In the genomic region with DNA sequence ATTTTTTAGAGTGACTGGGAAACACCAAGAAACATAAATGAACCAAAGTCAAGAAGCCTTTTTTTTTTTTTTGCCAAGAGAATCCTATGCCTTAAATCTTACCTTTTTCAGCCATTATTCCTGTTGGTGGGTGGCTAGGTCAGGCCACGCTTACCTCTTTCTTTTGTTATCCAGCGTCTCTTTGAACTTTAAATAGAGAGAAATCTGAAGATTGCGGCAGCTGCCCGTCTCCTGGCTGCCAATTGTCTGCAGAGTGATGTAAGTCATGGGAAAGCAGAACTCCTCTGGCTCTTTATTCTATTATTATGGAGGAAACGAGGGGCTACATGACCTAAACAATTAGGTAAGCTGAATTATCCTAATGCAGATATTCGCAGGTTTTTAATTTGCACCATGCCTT, we compare ENCODE assay signal across 33 cellular contexts. TPM values are rescaled to one million over a fixed set of nuclear protein-coding genes. Genes with fewer than 3 reads are reported as not detected.
"Had no signal": no experiment of that assay in that cellular context is flagged by ENCODE, and none has a peak within 500 bp of the region (broad histone marks: within the 10 kb centered on the region; RNA-seq: fewer than 3 reads in every experiment).

A gene (minus strand): TSS at position 166 of the 400 bp plus-strand sequence.

- H3K4me3 Mint-ChIP-seq: activated CD4-positive, alpha-beta memory T cell treated with anti-CD3 and anti-CD28 coated beads, Interleukin-2, amount 10 ng/mL, durations not matched to agents 7 days and 5 days; activated CD4-positive, alpha-beta T cell treated with anti-CD3 and anti-CD28 coated beads, Interleukin-2, amount 10 ng/mL, durations not matched to agents 7 days and 5 days; activated naive CD4-positive, alpha-beta T cell treated with anti-CD3 and anti-CD28 coated beads, Interleukin-2, amount 10 ng/mL, durations not matched to agents 7 days and 5 days; activated naive CD8-positive, alpha-beta T cell treated with anti-CD3 and anti-CD28 coated beads, Interleukin-2, amount 10 ng/mL, durations not matched to agents 7 days and 5 days; activated T-cell treated with anti-CD3 and anti-CD28 coated beads, Interleukin-2, amount 50 U/mL, for 24 hours; activated T-cell treated with anti-CD3 and anti-CD28 coated beads, Interleukin-2, amount 50 U/mL, for 72 hours; central memory CD8-positive, alpha-beta T cell; dendritic cell treated with granulocyte-macrophage colony-stimulating factor and Interleukin-4, amounts not matched to agents 40 ng/mL and 50 ng/mL, for 4 days; endodermal cell; T-helper 17 cell; WTC11 had no signal

- H3K36me3 Mint-ChIP-seq: activated naive CD4-positive, alpha-beta T cell treated with anti-CD3 and anti-CD28 coated beads, Interleukin-2, amount 10 ng/mL, durations not matched to agents 7 days and 5 days; activated naive CD4-positive, alpha-beta T cell treated with anti-CD3 and anti-CD28 coated beads, Interleukin-2, amount 50 U/mL, for 72 hours; activated naive CD8-positive, alpha-beta T cell treated with anti-CD3 and anti-CD28 coated beads, Interleukin-2, amount 10 ng/mL, durations not matched to agents 7 days and 5 days had no signal

- H3K4me1 ChIP-seq: foreskin keratinocyte had no signal

- H3K4me1 Mint-ChIP-seq: activated CD4-positive, alpha-beta memory T cell treated with anti-CD3 and anti-CD28 coated beads, Interleukin-2, amount 10 ng/mL, durations not matched to agents 7 days and 5 days; activated CD4-positive, alpha-beta T cell treated with anti-CD3 and anti-CD28 coated beads, Interleukin-2, amount 10 ng/mL, durations not matched to agents 7 days and 5 days; activated naive CD4-positive, alpha-beta T cell treated with anti-CD3 and anti-CD28 coated beads, Interleukin-2, amount 10 ng/mL, durations not matched to agents 7 days and 5 days; activated naive CD8-positive, alpha-beta T cell treated with anti-CD3 and anti-CD28 coated beads, Interleukin-2, amount 10 ng/mL, durations not matched to agents 7 days and 5 days; central memory CD8-positive, alpha-beta T cell; endodermal cell; T-helper 17 cell had no signal

- H3K27me3 ChIP-seq: brain microvascular endothelial cell had no signal

- DNase-seq: activated CD4-positive, alpha-beta memory T cell treated with anti-CD3 and anti-CD28 coated beads, Interleukin-2, amount 10 ng/mL, durations not matched to agents 7 days and 5 days; activated CD4-positive, alpha-beta T cell treated with anti-CD3 and anti-CD28 coated beads for 1 hour; activated CD4-positive, alpha-beta T cell treated with anti-CD3 and anti-CD28 coated beads for 4 hours; activated CD4-positive, alpha-beta T cell treated with anti-CD3 and anti-CD28 coated beads, Interleukin-2, amount 10 ng/mL, durations not matched to agents 7 days and 5 days; activated CD4-positive, alpha-beta T cell treated with anti-CD3 and anti-CD28 coated beads, Interleukin-2, amount 50 U/mL, for 4 hours; activated CD8-positive, alpha-beta memory T cell treated with anti-CD3 and anti-CD28 coated beads, Interleukin-2, amount 50 U/mL, for 48 hours; activated gamma-delta T cell; activated naive CD4-positive, alpha-beta T cell; activated naive CD4-positive, alpha-beta T cell treated with anti-CD3 and anti-CD28 coated beads, Interleukin-2, amount 10 ng/mL, durations not matched to agents 7 days and 5 days; activated naive CD8-positive, alpha-beta T cell treated with anti-CD3 and anti-CD28 coated beads, Interleukin-2, amount 10 ng/mL, durations not matched to agents 7 days and 5 days; activated T-cell treated with anti-CD3 and anti-CD28 coated beads for 4 hours; activated T-cell treated with anti-CD3 and anti-CD28 coated beads, Interleukin-2, amount 50 U/mL, for 24 hours; activated T-cell treated with anti-CD3 and anti-CD28 coated beads, Interleukin-2, amount 50 U/mL, for 72 hours; amniotic stem cell; anterior cingulate cortex; brain microvascular endothelial cell; dorsolateral prefrontal cortex; effector memory CD4-positive, alpha-beta T cell; endodermal cell; foreskin keratinocyte; T-helper 1 cell; T-helper 17 cell had no signal

- H3K9me3 Mint-ChIP-seq: activated CD4-positive, alpha-beta memory T cell treated with anti-CD3 and anti-CD28 coated beads, Interleukin-2, amount 10 ng/mL, durations not matched to agents 7 days and 5 days; activated naive CD4-positive, alpha-beta T cell treated with anti-CD3 and anti-CD28 coated beads, Interleukin-2, amount 10 ng/mL, durations not matched to agents 7 days and 5 days; activated naive CD8-positive, alpha-beta T cell treated with anti-CD3 and anti-CD28 coated beads, Interleukin-2, amount 10 ng/mL, durations not matched to agents 7 days and 5 days; central memory CD8-positive, alpha-beta T cell had no signal

- H3K4me3 ChIP-seq: coronary artery, dorsolateral prefrontal cortex had no signal

- H3K27ac Mint-ChIP-seq: activated CD4-positive, alpha-beta memory T cell treated with anti-CD3 and anti-CD28 coated beads, Interleukin-2, amount 10 ng/mL, durations not matched to agents 7 days and 5 days; activated CD4-positive, alpha-beta T cell treated with anti-CD3 and anti-CD28 coated beads, Interleukin-2, amount 10 ng/mL, durations not matched to agents 7 days and 5 days; activated naive CD4-positive, alpha-beta T cell treated with anti-CD3 and anti-CD28 coated beads, Interleukin-2, amount 10 ng/mL, durations not matched to agents 7 days and 5 days; activated naive CD4-positive, alpha-beta T cell treated with anti-CD3 and anti-CD28 coated beads, Interleukin-2, amount 50 U/mL, for 72 hours; activated naive CD8-positive, alpha-beta T cell treated with anti-CD3 and anti-CD28 coated beads, Interleukin-2, amount 10 ng/mL, durations not matched to agents 7 days and 5 days; activated T-cell treated with anti-CD3 and anti-CD28 coated beads, Interleukin-2, amount 50 U/mL, for 24 hours; activated T-cell treated with anti-CD3 and anti-CD28 coated beads, Interleukin-2, amount 50 U/mL, for 72 hours; dendritic cell treated with granulocyte-macrophage colony-stimulating factor and Interleukin-4, amounts not matched to agents 40 ng/mL and 50 ng/mL, for 4 days; endodermal cell; T-helper 17 cell; WTC11 had no signal

- FAIRE-seq: astrocyte, bronchial epithelial cell had no signal

- H3K27ac ChIP-seq: brain microvascular endothelial cell, coronary artery, dorsolateral prefrontal cortex, foreskin keratinocyte, VCaP had no signal

- ATAC-seq: activated naive CD4-positive, alpha-beta T cell treated with anti-CD3 and anti-CD28 coated beads, Interleukin-2, amount 50 U/mL, for 72 hours; activated T-cell treated with anti-CD3 and anti-CD28 coated beads, Interleukin-2, amount 50 U/mL, for 72 hours; esophagus mucosa; foreskin keratinocyte; T-helper 17 cell; WTC11 had no signal

- H3K27me3 Mint-ChIP-seq: activated CD4-positive, alpha-beta memory T cell treated with anti-CD3 and anti-CD28 coated beads, Interleukin-2, amount 10 ng/mL, durations not matched to agents 7 days and 5 days; activated CD4-positive, alpha-beta T cell treated with anti-CD3 and anti-CD28 coated beads, Interleukin-2, amount 10 ng/mL, durations not matched to agents 7 days and 5 days; activated naive CD4-positive, alpha-beta T cell treated with anti-CD3 and anti-CD28 coated beads, Interleukin-2, amount 10 ng/mL, durations not matched to agents 7 days and 5 days; activated naive CD8-positive, alpha-beta T cell treated with anti-CD3 and anti-CD28 coated beads, Interleukin-2, amount 10 ng/mL, durations not matched to agents 7 days and 5 days; activated T-cell treated with anti-CD3 and anti-CD28 coated beads, Interleukin-2, amount 50 U/mL, for 24 hours; central memory CD8-positive, alpha-beta T cell; dendritic cell treated with granulocyte-macrophage colony-stimulating factor and Interleukin-4, amounts not matched to agents 40 ng/mL and 50 ng/mL, for 4 days had no signal

- H3K36me3 ChIP-seq: brain microvascular endothelial cell had no signal

RNA-seq across cellular contexts. Expression of the gene that starts here (rescaled TPM):
- total RNA-seq: activated CD4-positive, alpha-beta memory T cell treated with anti-CD3 and anti-CD28 coated beads, Interleukin-2, amount 10 ng/mL, durations not matched to agents 7 days and 5 days; activated CD4-positive, alpha-beta T cell treated with anti-CD3 and anti-CD28 coated beads, Interleukin-2, amount 10 ng/mL, durations not matched to agents 7 days and 5 days; activated naive CD4-positive, alpha-beta T cell treated with anti-CD3 and anti-CD28 coated beads, Interleukin-2, amount 50 U/mL, for 72 hours; activated naive CD8-positive, alpha-beta T cell treated with anti-CD3 and anti-CD28 coated beads, Interleukin-2, amount 10 ng/mL, durations not matched to agents 7 days and 5 days; activated T-cell treated with anti-CD3 and anti-CD28 coated beads, Interleukin-2, amount 50 U/mL, for 72 hours; astrocyte; bronchial epithelial cell; cerebellum; dorsolateral prefrontal cortex; endodermal cell; epithelial cell of proximal tubule; esophagus mucosa; foreskin keratinocyte; T-helper 17 cell had no signal
- polyA plus RNA-seq: foreskin keratinocyte had no signal
